Comparison of ENCODE assay signal across 23 cellular contexts in the genomic region with DNA sequence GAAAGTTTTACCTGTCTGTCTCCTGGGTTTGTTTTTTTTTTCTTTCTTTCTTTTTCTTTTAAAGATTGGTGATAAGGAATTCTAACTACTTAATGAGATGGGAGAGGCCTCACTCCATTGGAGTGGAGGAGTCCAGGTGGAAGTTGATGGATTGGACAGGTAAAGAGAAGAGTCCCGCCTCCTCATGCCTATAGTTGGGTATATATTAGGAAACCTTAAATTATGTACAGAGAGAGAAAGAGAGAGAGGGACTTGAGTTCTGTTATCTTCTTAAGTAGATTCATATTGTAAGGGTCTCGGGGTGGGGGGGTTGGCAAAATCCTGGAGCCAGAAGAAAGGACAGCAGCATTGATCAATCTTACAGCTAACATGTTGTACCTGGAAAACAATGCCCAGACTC.
DNase-seq lines count a peak whose midpoint lies in the region; ATAC-seq, FAIRE-seq and TF ChIP-seq lines count a peak whose summit lies in the region.
"Had no signal": no experiment of that assay in that cellular context is flagged by ENCODE, and none has a peak within 500 bp of the region (broad histone marks: within the 10 kb centered on the region; RNA-seq: fewer than 3 reads in every experiment).

No MANE protein-coding gene starts in this region.

- no peaks in the 10 kb centered on the region for H3K27me3 Mint-ChIP-seq in stimulated activated naive B cell treated with anti-CD40 and anti-IgM and Interleukin-4, amounts not matched to agents 10 μg/mL and 1 μg/mL and 100 μg/mL, for 72 hours
- peaks cover 35% of the 10 kb centered on the region for H3K27me3 Mint-ChIP-seq in activated T-cell treated with anti-CD3 and anti-CD28 coated beads, Interleukin-2, amount 50 U/mL, for 72 hours (ENCODE audit: low read depth)
- H3K27me3 Mint-ChIP-seq in naive thymus-derived CD4-positive, alpha-beta T cell, result peaks cover 0 to 3% (median 0%) of the 10 kb centered on the region in 5 donors

- FAIRE-seq in bronchial epithelial cell (lab: Jason Lieb, UNC), result no peak
- FAIRE-seq: G401.6, K562 had no signal

- intact Hi-C loops in left ventricle myocardium inferior (cut with micrococcal nuclease), result no loop called here
- intact Hi-C loops in naive thymus-derived CD4-positive, alpha-beta T cell (cut with micrococcal nuclease), result loop anchor here in 1 of 2 donors (5.0 kb wide), 1 partner anchor 517 kb away; no protein-coding TSS in a partner anchor

- TF ChIP-seq CTCF in bronchial epithelial cell (IDR thresholded peaks at IDR 0.05; ENCODE audit: insufficient read depth, low read length, severe bottlenecking), result no peak
- TF ChIP-seq CTCF in foreskin keratinocyte (conservative IDR thresholded peaks at IDR 0.05), result no peak
- no peak for TF ChIP-seq CTCF in left ventricle myocardium inferior (IDR thresholded peaks at IDR 0.05; ENCODE audit: borderline replicate concordance)

- H3K4me1 ChIP-seq in foreskin keratinocyte (peaks cover 34% of the 10 kb centered on the region), left ventricle myocardium inferior (no peaks in the 10 kb centered on the region)
- no peaks in the 10 kb centered on the region for H3K4me1 ChIP-seq in naive thymus-derived CD4-positive, alpha-beta T cell (ENCODE audit: control insufficient read depth in 2 of 2, insufficient read depth in 2 of 2, low read length in 2 of 2)

- H3K4me1 Mint-ChIP-seq in stimulated activated naive B cell treated with anti-CD40 and anti-IgM and Interleukin-4, amounts not matched to agents 10 μg/mL and 1 μg/mL and 100 μg/mL, for 72 hours, result peaks cover 0 to 3% of the 10 kb centered on the region in 2 donors
- H3K4me1 Mint-ChIP-seq in activated T-cell treated with anti-CD3 and anti-CD28 coated beads, Interleukin-2, amount 50 U/mL, for 72 hours (ENCODE audit: low read depth), result peaks cover 16% of the 10 kb centered on the region
- H3K4me1 Mint-ChIP-seq in naive thymus-derived CD4-positive, alpha-beta T cell, result peaks cover 4 to 19% (median 14%) of the 10 kb centered on the region in 7 donors

- H3K36me3 Mint-ChIP-seq in stimulated activated naive B cell treated with anti-CD40 and anti-IgM and Interleukin-4, amounts not matched to agents 10 μg/mL and 1 μg/mL and 100 μg/mL, for 72 hours, result no peaks in the 10 kb centered on the region
- no peaks in the 10 kb centered on the region for H3K36me3 Mint-ChIP-seq in activated T-cell treated with anti-CD3 and anti-CD28 coated beads, Interleukin-2, amount 50 U/mL, for 72 hours (ENCODE audit: insufficient read depth in 2 of 2)
- no peaks in the 10 kb centered on the region for H3K36me3 Mint-ChIP-seq in naive thymus-derived CD4-positive, alpha-beta T cell
- H3K36me3 Mint-ChIP-seq: CD4-positive, CD25-positive, alpha-beta regulatory T cell had no signal

- H3K27me3 ChIP-seq in bronchial epithelial cell (ENCODE audit: control insufficient read depth, insufficient read depth, low read length) (no peaks in the 10 kb centered on the region), foreskin keratinocyte (no peaks in the 10 kb centered on the region), left ventricle myocardium inferior (ENCODE audit: low read depth) (no peaks in the 10 kb centered on the region)
- H3K27me3 ChIP-seq in naive thymus-derived CD4-positive, alpha-beta T cell (ENCODE audit: control insufficient read depth in 2 of 2, insufficient read depth in 2 of 2, low read length in 2 of 2), result no peaks in the 10 kb centered on the region

- CTCF ChIA-PET in naive thymus-derived CD4-positive, alpha-beta T cell (lab: Charles Lee), result no interaction called here

- DNase-seq in HPDE6-E6E7 (ENCODE audit: extremely low spot score) (peak; percentile 54), bronchial epithelial cell (ENCODE audit: low read depth) (peak; percentile 89), foreskin keratinocyte (peak; percentile 90 to 92), left ventricle myocardium inferior (no peak)
- no peak for DNase-seq in stimulated activated naive B cell treated with anti-CD40 and anti-IgM and Interleukin-4, amounts not matched to agents 10 μg/mL and 1 μg/mL and 100 μg/mL, for 72 hours
- DNase-seq in activated T-cell treated with anti-CD3 and anti-CD28 coated beads, Interleukin-2, amount 50 U/mL, for 72 hours, result no peak
- no peak for DNase-seq in naive thymus-derived CD4-positive, alpha-beta T cell
- DNase-seq: 8988T; CD4-positive, CD25-positive, alpha-beta regulatory T cell; COR-L47; GM23248; NCI-H1105; NCI-H2081; NCI-H2171 treated with DMSO at 0.1 percent for 48 hours; NCI-H446; NCI-H526 treated with DMSO at 0.1 percent for 48 hours; OCI-M1; SIG-M5 had no signal

- no peaks in the 10 kb centered on the region for H3K9me3 ChIP-seq in left ventricle myocardium inferior (replicated peaks)
- H3K9me3 ChIP-seq in naive thymus-derived CD4-positive, alpha-beta T cell (ENCODE audit: control insufficient read depth in 2 of 3, low read length in 3 of 3), result no peaks in the 10 kb centered on the region

- H3K4me3 ChIP-seq in bronchial epithelial cell (ENCODE audit: low read depth, low read length) (peak overlapping the region; percentile 58), left ventricle myocardium inferior (no peak overlapping the region)
- no peak overlapping the region for H3K4me3 ChIP-seq in naive thymus-derived CD4-positive, alpha-beta T cell (ENCODE audit: low read length)
- H3K4me3 ChIP-seq: GM23248, K562 had no signal

- H3K27ac ChIP-seq in foreskin keratinocyte (peak overlapping the region; percentile 84), left ventricle myocardium inferior (replicated peaks) (no peak overlapping the region)
- no peak overlapping the region for H3K27ac ChIP-seq in naive thymus-derived CD4-positive, alpha-beta T cell (ENCODE audit: low read depth, low read length)
- H3K27ac ChIP-seq: GM23248 had no signal

- peak overlapping the region; percentile 62 for H3K27ac Mint-ChIP-seq in stimulated activated naive B cell treated with anti-CD40 and anti-IgM and Interleukin-4, amounts not matched to agents 10 μg/mL and 1 μg/mL and 100 μg/mL, for 72 hours
- H3K27ac Mint-ChIP-seq in activated T-cell treated with anti-CD3 and anti-CD28 coated beads, Interleukin-2, amount 50 U/mL, for 72 hours, result no peak overlapping the region
- no peak overlapping the region for H3K27ac Mint-ChIP-seq in naive thymus-derived CD4-positive, alpha-beta T cell
- H3K27ac Mint-ChIP-seq: B cell; CD4-positive, CD25-positive, alpha-beta regulatory T cell had no signal

- H3K9me3 Mint-ChIP-seq in stimulated activated naive B cell treated with anti-CD40 and anti-IgM and Interleukin-4, amounts not matched to agents 10 μg/mL and 1 μg/mL and 100 μg/mL, for 72 hours, result no peaks in the 10 kb centered on the region
- no peaks in the 10 kb centered on the region for H3K9me3 Mint-ChIP-seq in activated T-cell treated with anti-CD3 and anti-CD28 coated beads, Interleukin-2, amount 50 U/mL, for 72 hours
- no peaks in the 10 kb centered on the region for H3K9me3 Mint-ChIP-seq in naive thymus-derived CD4-positive, alpha-beta T cell

- POLR2A ChIA-PET in naive thymus-derived CD4-positive, alpha-beta T cell (lab: Charles Lee), result no interaction called here

- no peak overlapping the region for H3K4me3 Mint-ChIP-seq in stimulated activated naive B cell treated with anti-CD40 and anti-IgM and Interleukin-4, amounts not matched to agents 10 μg/mL and 1 μg/mL and 100 μg/mL, for 72 hours
- no peak overlapping the region for H3K4me3 Mint-ChIP-seq in activated T-cell treated with anti-CD3 and anti-CD28 coated beads, Interleukin-2, amount 50 U/mL, for 72 hours
- H3K4me3 Mint-ChIP-seq in naive thymus-derived CD4-positive, alpha-beta T cell, result no peak overlapping the region
- H3K4me3 Mint-ChIP-seq: B cell had no signal

- ATAC-seq in foreskin keratinocyte, result peak; percentile 88
- no peak for ATAC-seq in stimulated activated naive B cell treated with anti-CD40 and anti-IgM and Interleukin-4, amounts not matched to agents 10 μg/mL and 1 μg/mL and 100 μg/mL, for 72 hours (replicated peaks)
- no peak for ATAC-seq in GM21737 (IDR thresholded peaks at IDR 0.05; ENCODE audit: unreplicated experiment)
- no peak for ATAC-seq in activated T-cell treated with anti-CD3 and anti-CD28 coated beads, Interleukin-2, amount 50 U/mL, for 72 hours (replicated peaks in 1 of 2)
- ATAC-seq in naive thymus-derived CD4-positive, alpha-beta T cell, result no peak
- ATAC-seq: HCT116, K562 had no signal

- H3K36me3 ChIP-seq in bronchial epithelial cell (ENCODE audit: control insufficient read depth, insufficient read depth, low read length) (no peaks in the 10 kb centered on the region), left ventricle myocardium inferior (no peaks in the 10 kb centered on the region)
- H3K36me3 ChIP-seq in naive thymus-derived CD4-positive, alpha-beta T cell (ENCODE audit: control insufficient read depth in 2 of 3, insufficient read depth in 3 of 3, low read length in 3 of 3), result no peaks in the 10 kb centered on the region

Comparison
In these comparisons a context has a peak if more than half of its experiments do, and no peak if none do; other contexts are left out.
1. DNase-seq: peak in HPDE6-E6E7 (single experiment), bronchial epithelial cell (single experiment) and foreskin keratinocyte (2 of 2); none in stimulated activated naive B cell treated with anti-CD40 and anti-IgM and Interleukin-4, amounts not matched to agents 10 μg/mL and 1 μg/mL and 100 μg/mL, for 72 hours (single experiment), activated T-cell treated with anti-CD3 and anti-CD28 coated beads, Interleukin-2, amount 50 U/mL, for 72 hours (0 of 2), left ventricle myocardium inferior (single experiment) and naive thymus-derived CD4-positive, alpha-beta T cell (0 of 9).